Comparison of ENCODE assay signal across 1 cellular context in the genomic region with DNA sequence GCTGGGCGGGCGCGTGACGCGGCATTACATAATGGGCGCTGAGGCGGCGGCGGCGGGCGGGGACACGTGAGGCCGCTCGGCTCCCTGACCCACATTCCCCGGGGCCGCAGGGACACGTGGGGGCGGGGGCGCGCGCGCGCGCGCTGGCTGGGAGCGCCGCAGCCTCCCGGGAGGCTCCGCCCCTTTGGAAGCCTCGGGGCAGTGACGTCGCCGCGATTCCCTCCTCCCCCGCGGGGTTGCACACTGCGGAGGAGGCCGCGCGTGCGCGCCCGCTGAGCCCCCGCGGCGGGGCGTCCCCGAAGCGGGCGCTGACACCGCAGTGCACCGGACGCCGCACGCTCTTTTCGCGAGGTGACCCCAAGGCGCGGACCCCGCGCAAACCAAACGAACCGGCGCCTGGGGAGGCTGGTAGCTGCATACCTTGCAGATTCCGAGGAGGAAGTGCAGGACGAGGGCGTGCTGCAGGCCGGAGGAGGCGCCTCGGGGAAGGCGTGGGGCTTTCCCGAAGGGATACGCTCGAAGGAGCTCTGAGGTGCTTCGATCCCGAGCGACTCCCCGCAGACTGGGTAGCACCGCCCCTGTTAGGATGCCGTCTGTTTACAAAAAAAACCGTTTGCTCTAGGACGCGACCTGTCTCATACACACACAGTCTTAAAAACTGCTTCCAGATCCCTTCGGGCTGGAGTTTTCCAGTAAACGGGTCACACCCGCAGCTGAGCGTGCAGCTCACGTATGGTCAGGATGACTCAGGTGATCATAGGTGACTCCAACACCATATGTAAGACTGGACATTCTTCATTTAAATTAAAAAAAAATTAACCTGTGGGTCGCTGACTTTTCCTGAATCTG.
TF ChIP-seq lines count a peak whose summit lies in the region.

No MANE protein-coding gene starts in this region.

TF ChIP-seq in GM12878, 131 proteins besides CTCF, POLR2A, EP300 and RAD21 (continues in another document):
- TF ChIP-seq ZNF207 (IDR thresholded peaks at IDR 0.05; ENCODE audit: borderline replicate concordance): peak; percentile 76; the same call in 1 of the 2 replicates
- TF ChIP-seq, protein P1, sequence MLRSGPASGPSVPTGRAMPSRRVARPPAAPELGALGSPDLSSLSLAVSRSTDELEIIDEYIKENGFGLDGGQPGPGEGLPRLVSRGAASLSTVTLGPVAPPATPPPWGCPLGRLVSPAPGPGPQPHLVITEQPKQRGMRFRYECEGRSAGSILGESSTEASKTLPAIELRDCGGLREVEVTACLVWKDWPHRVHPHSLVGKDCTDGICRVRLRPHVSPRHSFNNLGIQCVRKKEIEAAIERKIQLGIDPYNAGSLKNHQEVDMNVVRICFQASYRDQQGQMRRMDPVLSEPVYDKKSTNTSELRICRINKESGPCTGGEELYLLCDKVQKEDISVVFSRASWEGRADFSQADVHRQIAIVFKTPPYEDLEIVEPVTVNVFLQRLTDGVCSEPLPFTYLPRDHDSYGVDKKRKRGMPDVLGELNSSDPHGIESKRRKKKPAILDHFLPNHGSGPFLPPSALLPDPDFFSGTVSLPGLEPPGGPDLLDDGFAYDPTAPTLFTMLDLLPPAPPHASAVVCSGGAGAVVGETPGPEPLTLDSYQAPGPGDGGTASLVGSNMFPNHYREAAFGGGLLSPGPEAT (IDR thresholded peaks at IDR 0.05; ENCODE audit: low read depth): peak; percentile 84
- TF ChIP-seq, protein P2, sequence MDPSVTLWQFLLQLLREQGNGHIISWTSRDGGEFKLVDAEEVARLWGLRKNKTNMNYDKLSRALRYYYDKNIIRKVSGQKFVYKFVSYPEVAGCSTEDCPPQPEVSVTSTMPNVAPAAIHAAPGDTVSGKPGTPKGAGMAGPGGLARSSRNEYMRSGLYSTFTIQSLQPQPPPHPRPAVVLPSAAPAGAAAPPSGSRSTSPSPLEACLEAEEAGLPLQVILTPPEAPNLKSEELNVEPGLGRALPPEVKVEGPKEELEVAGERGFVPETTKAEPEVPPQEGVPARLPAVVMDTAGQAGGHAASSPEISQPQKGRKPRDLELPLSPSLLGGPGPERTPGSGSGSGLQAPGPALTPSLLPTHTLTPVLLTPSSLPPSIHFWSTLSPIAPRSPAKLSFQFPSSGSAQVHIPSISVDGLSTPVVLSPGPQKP (IDR thresholded peaks at IDR 0.05; ENCODE audit: low read depth, low read length): no peak
- TF ChIP-seq, protein P3, sequence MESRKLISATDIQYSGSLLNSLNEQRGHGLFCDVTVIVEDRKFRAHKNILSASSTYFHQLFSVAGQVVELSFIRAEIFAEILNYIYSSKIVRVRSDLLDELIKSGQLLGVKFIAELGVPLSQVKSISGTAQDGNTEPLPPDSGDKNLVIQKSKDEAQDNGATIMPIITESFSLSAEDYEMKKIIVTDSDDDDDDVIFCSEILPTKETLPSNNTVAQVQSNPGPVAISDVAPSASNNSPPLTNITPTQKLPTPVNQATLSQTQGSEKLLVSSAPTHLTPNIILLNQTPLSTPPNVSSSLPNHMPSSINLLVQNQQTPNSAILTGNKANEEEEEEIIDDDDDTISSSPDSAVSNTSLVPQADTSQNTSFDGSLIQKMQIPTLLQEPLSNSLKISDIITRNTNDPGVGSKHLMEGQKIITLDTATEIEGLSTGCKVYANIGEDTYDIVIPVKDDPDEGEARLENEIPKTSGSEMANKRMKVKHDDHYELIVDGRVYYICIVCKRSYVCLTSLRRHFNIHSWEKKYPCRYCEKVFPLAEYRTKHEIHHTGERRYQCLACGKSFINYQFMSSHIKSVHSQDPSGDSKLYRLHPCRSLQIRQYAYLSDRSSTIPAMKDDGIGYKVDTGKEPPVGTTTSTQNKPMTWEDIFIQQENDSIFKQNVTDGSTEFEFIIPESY (IDR thresholded peaks at IDR 0.05): no peak
- peak; percentile 96 for TF ChIP-seq GATAD2B (conservative IDR thresholded peaks at IDR 0.05; ENCODE audit: low read depth)
- TF ChIP-seq HCFC1 (IDR thresholded peaks at IDR 0.05; ENCODE audit: low read length): 0 out of 2 replicates have a peak, but pooled peaks have one; percentile 12
- 0 out of 2 replicates have a peak, but pooled peaks have one; percentile 74 for TF ChIP-seq CHD1 (IDR thresholded peaks at IDR 0.05; ENCODE audit: low read depth, low read length)
- TF ChIP-seq RBBP5 (conservative IDR thresholded peaks at IDR 0.05): no peak
- peak; percentile 85 for TF ChIP-seq BACH1 (IDR thresholded peaks at IDR 0.05; ENCODE audit: borderline replicate concordance)
- TF ChIP-seq CBFB (IDR thresholded peaks at IDR 0.05; ENCODE audit: low read depth): no peak
- TF ChIP-seq KLF5 (IDR thresholded peaks at IDR 0.05; ENCODE audit: partially characterized antibody): peak; percentile 89
- TF ChIP-seq, protein P4, sequence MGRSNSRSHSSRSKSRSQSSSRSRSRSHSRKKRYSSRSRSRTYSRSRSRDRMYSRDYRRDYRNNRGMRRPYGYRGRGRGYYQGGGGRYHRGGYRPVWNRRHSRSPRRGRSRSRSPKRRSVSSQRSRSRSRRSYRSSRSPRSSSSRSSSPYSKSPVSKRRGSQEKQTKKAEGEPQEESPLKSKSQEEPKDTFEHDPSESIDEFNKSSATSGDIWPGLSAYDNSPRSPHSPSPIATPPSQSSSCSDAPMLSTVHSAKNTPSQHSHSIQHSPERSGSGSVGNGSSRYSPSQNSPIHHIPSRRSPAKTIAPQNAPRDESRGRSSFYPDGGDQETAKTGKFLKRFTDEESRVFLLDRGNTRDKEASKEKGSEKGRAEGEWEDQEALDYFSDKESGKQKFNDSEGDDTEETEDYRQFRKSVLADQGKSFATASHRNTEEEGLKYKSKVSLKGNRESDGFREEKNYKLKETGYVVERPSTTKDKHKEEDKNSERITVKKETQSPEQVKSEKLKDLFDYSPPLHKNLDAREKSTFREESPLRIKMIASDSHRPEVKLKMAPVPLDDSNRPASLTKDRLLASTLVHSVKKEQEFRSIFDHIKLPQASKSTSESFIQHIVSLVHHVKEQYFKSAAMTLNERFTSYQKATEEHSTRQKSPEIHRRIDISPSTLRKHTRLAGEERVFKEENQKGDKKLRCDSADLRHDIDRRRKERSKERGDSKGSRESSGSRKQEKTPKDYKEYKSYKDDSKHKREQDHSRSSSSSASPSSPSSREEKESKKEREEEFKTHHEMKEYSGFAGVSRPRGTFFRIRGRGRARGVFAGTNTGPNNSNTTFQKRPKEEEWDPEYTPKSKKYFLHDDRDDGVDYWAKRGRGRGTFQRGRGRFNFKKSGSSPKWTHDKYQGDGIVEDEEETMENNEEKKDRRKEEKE (IDR thresholded peaks at IDR 0.05): no peak
- TF ChIP-seq CREM (IDR thresholded peaks at IDR 0.05; ENCODE audit: low read depth): peak; percentile 80
- TF ChIP-seq, protein P5, sequence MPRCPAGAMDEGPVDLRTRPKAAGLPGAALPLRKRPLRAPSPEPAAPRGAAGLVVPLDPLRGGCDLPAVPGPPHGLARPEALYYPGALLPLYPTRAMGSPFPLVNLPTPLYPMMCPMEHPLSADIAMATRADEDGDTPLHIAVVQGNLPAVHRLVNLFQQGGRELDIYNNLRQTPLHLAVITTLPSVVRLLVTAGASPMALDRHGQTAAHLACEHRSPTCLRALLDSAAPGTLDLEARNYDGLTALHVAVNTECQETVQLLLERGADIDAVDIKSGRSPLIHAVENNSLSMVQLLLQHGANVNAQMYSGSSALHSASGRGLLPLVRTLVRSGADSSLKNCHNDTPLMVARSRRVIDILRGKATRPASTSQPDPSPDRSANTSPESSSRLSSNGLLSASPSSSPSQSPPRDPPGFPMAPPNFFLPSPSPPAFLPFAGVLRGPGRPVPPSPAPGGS (IDR thresholded peaks at IDR 0.05; ENCODE audit: borderline replicate concordance, insufficient read depth, low read depth, low read length, poor library complexity, severe bottlenecking): peak; percentile 77
- no peak; the same call in 2 of the 3 replicates for TF ChIP-seq POU2F2 (IDR thresholded peaks at IDR 0.05; ENCODE audit: borderline replicate concordance, low read depth, low read length)
- TF ChIP-seq MEF2A (IDR thresholded peaks at IDR 0.05; ENCODE audit: insufficient read depth, low read depth, low read length): peak; percentile 32; the same call in 1 of the 2 replicates
- no peak for TF ChIP-seq SMAD5 (IDR thresholded peaks at IDR 0.05; ENCODE audit: low read depth)
- no peak for TF ChIP-seq CBX3 (IDR thresholded peaks at IDR 0.05; ENCODE audit: borderline replicate concordance, low read depth)
- TF ChIP-seq, protein P6, sequence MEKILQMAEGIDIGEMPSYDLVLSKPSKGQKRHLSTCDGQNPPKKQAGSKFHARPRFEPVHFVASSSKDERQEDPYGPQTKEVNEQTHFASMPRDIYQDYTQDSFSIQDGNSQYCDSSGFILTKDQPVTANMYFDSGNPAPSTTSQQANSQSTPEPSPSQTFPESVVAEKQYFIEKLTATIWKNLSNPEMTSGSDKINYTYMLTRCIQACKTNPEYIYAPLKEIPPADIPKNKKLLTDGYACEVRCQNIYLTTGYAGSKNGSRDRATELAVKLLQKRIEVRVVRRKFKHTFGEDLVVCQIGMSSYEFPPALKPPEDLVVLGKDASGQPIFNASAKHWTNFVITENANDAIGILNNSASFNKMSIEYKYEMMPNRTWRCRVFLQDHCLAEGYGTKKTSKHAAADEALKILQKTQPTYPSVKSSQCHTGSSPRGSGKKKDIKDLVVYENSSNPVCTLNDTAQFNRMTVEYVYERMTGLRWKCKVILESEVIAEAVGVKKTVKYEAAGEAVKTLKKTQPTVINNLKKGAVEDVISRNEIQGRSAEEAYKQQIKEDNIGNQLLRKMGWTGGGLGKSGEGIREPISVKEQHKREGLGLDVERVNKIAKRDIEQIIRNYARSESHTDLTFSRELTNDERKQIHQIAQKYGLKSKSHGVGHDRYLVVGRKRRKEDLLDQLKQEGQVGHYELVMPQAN (conservative IDR thresholded peaks at IDR 0.05): peak; percentile 71
- TF ChIP-seq, protein P7, sequence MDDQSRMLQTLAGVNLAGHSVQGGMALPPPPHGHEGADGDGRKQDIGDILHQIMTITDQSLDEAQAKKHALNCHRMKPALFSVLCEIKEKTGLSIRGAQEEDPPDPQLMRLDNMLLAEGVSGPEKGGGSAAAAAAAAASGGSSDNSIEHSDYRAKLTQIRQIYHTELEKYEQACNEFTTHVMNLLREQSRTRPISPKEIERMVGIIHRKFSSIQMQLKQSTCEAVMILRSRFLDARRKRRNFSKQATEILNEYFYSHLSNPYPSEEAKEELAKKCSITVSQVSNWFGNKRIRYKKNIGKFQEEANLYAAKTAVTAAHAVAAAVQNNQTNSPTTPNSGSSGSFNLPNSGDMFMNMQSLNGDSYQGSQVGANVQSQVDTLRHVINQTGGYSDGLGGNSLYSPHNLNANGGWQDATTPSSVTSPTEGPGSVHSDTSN (IDR thresholded peaks at IDR 0.05; ENCODE audit: insufficient replicate concordance, low read depth, low read length): no peak
- no peak for TF ChIP-seq EZH2 (IDR thresholded peaks at IDR 0.05; ENCODE audit: borderline replicate concordance, control insufficient read depth, low read depth, low read length)
- no peak for TF ChIP-seq RFX5 (IDR thresholded peaks at IDR 0.05; ENCODE audit: low read depth, low read length)
- peak; percentile 52; the same call in 1 of the 2 replicates for TF ChIP-seq NRF1 (conservative IDR thresholded peaks at IDR 0.05; ENCODE audit: low read depth, low read length)
- peak; percentile 19; the same call in 1 of the 2 replicates for TF ChIP-seq TAF1 (IDR thresholded peaks at IDR 0.05; ENCODE audit: borderline replicate concordance, low read depth, low read length)
- TF ChIP-seq, protein P8, sequence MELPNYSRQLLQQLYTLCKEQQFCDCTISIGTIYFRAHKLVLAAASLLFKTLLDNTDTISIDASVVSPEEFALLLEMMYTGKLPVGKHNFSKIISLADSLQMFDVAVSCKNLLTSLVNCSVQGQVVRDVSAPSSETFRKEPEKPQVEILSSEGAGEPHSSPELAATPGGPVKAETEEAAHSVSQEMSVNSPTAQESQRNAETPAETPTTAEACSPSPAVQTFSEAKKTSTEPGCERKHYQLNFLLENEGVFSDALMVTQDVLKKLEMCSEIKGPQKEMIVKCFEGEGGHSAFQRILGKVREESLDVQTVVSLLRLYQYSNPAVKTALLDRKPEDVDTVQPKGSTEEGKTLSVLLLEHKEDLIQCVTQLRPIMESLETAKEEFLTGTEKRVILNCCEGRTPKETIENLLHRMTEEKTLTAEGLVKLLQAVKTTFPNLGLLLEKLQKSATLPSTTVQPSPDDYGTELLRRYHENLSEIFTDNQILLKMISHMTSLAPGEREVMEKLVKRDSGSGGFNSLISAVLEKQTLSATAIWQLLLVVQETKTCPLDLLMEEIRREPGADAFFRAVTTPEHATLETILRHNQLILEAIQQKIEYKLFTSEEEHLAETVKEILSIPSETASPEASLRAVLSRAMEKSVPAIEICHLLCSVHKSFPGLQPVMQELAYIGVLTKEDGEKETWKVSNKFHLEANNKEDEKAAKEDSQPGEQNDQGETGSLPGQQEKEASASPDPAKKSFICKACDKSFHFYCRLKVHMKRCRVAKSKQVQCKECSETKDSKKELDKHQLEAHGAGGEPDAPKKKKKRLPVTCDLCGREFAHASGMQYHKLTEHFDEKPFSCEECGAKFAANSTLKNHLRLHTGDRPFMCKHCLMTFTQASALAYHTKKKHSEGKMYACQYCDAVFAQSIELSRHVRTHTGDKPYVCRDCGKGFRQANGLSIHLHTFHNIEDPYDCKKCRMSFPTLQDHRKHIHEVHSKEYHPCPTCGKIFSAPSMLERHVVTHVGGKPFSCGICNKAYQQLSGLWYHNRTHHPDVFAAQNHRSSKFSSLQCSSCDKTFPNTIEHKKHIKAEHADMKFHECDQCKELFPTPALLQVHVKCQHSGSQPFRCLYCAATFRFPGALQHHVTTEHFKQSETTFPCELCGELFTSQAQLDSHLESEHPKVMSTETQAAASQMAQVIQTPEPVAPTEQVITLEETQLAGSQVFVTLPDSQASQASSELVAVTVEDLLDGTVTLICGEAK (IDR thresholded peaks at IDR 0.05; ENCODE audit: borderline replicate concordance): peak; percentile 21; the same call in 1 of the 2 replicates
- TF ChIP-seq, protein P9, sequence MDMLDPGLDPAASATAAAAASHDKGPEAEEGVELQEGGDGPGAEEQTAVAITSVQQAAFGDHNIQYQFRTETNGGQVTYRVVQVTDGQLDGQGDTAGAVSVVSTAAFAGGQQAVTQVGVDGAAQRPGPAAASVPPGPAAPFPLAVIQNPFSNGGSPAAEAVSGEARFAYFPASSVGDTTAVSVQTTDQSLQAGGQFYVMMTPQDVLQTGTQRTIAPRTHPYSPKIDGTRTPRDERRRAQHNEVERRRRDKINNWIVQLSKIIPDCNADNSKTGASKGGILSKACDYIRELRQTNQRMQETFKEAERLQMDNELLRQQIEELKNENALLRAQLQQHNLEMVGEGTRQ (IDR thresholded peaks at IDR 0.05; ENCODE audit: borderline replicate concordance, low read depth, low read length): peak; percentile 80
- peak; percentile 58 for TF ChIP-seq SP1 (IDR thresholded peaks at IDR 0.05; ENCODE audit: low read depth, low read length)
- peak; percentile 43 for TF ChIP-seq RAD51 (IDR thresholded peaks at IDR 0.05)
- TF ChIP-seq NR2F1 (conservative IDR thresholded peaks at IDR 0.05): peak; percentile 92
- TF ChIP-seq, protein P10, sequence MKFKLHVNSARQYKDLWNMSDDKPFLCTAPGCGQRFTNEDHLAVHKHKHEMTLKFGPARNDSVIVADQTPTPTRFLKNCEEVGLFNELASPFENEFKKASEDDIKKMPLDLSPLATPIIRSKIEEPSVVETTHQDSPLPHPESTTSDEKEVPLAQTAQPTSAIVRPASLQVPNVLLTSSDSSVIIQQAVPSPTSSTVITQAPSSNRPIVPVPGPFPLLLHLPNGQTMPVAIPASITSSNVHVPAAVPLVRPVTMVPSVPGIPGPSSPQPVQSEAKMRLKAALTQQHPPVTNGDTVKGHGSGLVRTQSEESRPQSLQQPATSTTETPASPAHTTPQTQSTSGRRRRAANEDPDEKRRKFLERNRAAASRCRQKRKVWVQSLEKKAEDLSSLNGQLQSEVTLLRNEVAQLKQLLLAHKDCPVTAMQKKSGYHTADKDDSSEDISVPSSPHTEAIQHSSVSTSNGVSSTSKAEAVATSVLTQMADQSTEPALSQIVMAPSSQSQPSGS (IDR thresholded peaks at IDR 0.05; ENCODE audit: low read length): peak; percentile 80
- TF ChIP-seq JUND (IDR thresholded peaks at IDR 0.05; ENCODE audit: low read depth, low read length): 0 out of 2 replicates have a peak, but pooled peaks have one; percentile 7
- TF ChIP-seq DPF2 (IDR thresholded peaks at IDR 0.05): peak; percentile 98
- TF ChIP-seq SREBF1 (IDR thresholded peaks at IDR 0.05; ENCODE audit: low read length): no peak
- no peak for TF ChIP-seq ZBED1 (IDR thresholded peaks at IDR 0.05; ENCODE audit: borderline replicate concordance)
